13 cellular contexts compared by ENCODE assay signal in genomic region chr10:120997313-120998102, GRCh38.
"Had no signal": no experiment of that assay in that cellular context is flagged by ENCODE, and none has a peak within 500 bp of the region (broad histone marks: within the 10 kb centered on the region; RNA-seq: fewer than 3 reads in every experiment).

No MANE protein-coding gene starts in this region.

- H3K4me1 ChIP-seq: psoas muscle, sigmoid colon, spleen, testis had no signal

- DNase-seq: activated naive CD4-positive, alpha-beta T cell treated with anti-CD3 and anti-CD28 coated beads for 36 hours; islet precursor cell; mesenchymal stem cell; occipital lobe; psoas muscle; sigmoid colon; spleen; stimulated activated naive CD8-positive, alpha-beta T cell treated with anti-CD3 and anti-CD28 coated beads, Interleukin-15, amount 100 ng/mL, for 72 hours; SW 1271; testis had no signal

- H3K27me3 ChIP-seq: hepatocyte, sigmoid colon, testis had no signal

- H3K9me3 Mint-ChIP-seq: activated T-helper 17 cell treated with anti-CD3 and anti-CD28 coated beads, Interleukin-2, amount 50 U/mL, for 72 hours had no signal

- H3K4me1 Mint-ChIP-seq: activated T-helper 17 cell treated with anti-CD3 and anti-CD28 coated beads, Interleukin-2, amount 50 U/mL, for 72 hours; stimulated activated naive CD8-positive, alpha-beta T cell treated with anti-CD3 and anti-CD28 coated beads, Interleukin-15, amount 100 ng/mL, for 72 hours had no signal

- H3K36me3 Mint-ChIP-seq: natural killer cell treated with Interleukin-12 subunit alpha and Interleukin-12 subunit beta and Interleukin-15 and Interleukin-18, amount 100 ng/mL, for 72 hours had no signal

- H3K27me3 Mint-ChIP-seq: stimulated activated naive CD8-positive, alpha-beta T cell treated with anti-CD3 and anti-CD28 coated beads, Interleukin-15, amount 100 ng/mL, for 72 hours had no signal

- H3K4me3 ChIP-seq: hepatocyte, psoas muscle, sigmoid colon, spleen, testis had no signal

- ATAC-seq: activated T-helper 17 cell treated with anti-CD3 and anti-CD28 coated beads, Interleukin-2, amount 50 U/mL, for 72 hours; psoas muscle; stimulated activated naive CD8-positive, alpha-beta T cell treated with anti-CD3 and anti-CD28 coated beads, Interleukin-15, amount 100 ng/mL, for 72 hours had no signal

- H3K36me3 ChIP-seq: sigmoid colon, spleen had no signal

- H3K9me3 ChIP-seq: sigmoid colon, testis had no signal

- H3K27ac ChIP-seq: psoas muscle, sigmoid colon, spleen, testis had no signal

- H3K4me3 Mint-ChIP-seq: activated naive CD4-positive, alpha-beta T cell treated with anti-CD3 and anti-CD28 coated beads for 36 hours; activated T-helper 17 cell treated with anti-CD3 and anti-CD28 coated beads, Interleukin-2, amount 50 U/mL, for 72 hours; natural killer cell treated with Interleukin-12 subunit alpha and Interleukin-12 subunit beta and Interleukin-15 and Interleukin-18, amount 100 ng/mL, for 72 hours; stimulated activated naive CD8-positive, alpha-beta T cell treated with anti-CD3 and anti-CD28 coated beads, Interleukin-15, amount 100 ng/mL, for 72 hours had no signal

- H3K27ac Mint-ChIP-seq: activated naive CD4-positive, alpha-beta T cell treated with anti-CD3 and anti-CD28 coated beads for 36 hours; activated T-helper 17 cell treated with anti-CD3 and anti-CD28 coated beads, Interleukin-2, amount 50 U/mL, for 72 hours; natural killer cell treated with Interleukin-12 subunit alpha and Interleukin-12 subunit beta and Interleukin-15 and Interleukin-18, amount 100 ng/mL, for 72 hours; stimulated activated naive CD8-positive, alpha-beta T cell treated with anti-CD3 and anti-CD28 coated beads, Interleukin-15, amount 100 ng/mL, for 72 hours had no signal
